Comparison of ENCODE assay signal across 18 cellular contexts in the genomic region with DNA sequence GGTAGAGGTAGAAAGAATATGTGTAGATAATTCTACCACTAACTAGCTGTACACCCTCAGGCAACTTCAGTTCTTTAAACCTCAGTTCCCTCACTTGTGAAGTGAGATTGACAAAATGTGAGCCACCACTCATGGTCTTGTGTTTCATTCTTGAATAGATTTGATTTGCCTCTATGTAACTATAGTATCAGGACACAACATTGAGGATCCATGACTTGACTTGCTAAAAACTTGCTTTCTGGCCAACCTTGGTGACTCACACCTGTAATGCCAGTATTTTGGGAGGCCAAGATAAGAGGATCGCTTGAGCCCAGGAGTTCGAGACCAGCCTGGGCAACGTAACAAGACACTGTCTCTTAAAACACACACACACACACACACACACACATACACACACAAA.
A peak's percentile ranks its signal among the peaks of the same experiment; 100 is the strongest.
DNase-seq lines count a peak whose midpoint lies in the region; ATAC-seq and TF ChIP-seq lines count a peak whose summit lies in the region.
"Had no signal": no experiment of that assay in that cellular context is flagged by ENCODE, and none has a peak within 500 bp of the region (broad histone marks: within the 10 kb centered on the region; RNA-seq: fewer than 3 reads in every experiment).

No MANE protein-coding gene starts in this region.

- TF ChIP-seq CTCF in left ventricle myocardium inferior (IDR thresholded peaks at IDR 0.05; ENCODE audit: borderline replicate concordance) = no peak
- no peak for TF ChIP-seq CTCF in epithelial cell of esophagus (IDR thresholded peaks at IDR 0.05; ENCODE audit: insufficient read depth, low read depth, low read length, missing control alignments)
- TF ChIP-seq CTCF in osteocyte (IDR thresholded peaks at IDR 0.05) = no peak
- TF ChIP-seq CTCF in CD14-positive monocyte (IDR thresholded peaks at IDR 0.05) = no peak

- intact Hi-C loops in left ventricle myocardium inferior (cut with micrococcal nuclease) (no loop called here), cardiac septum (cut with DNase I) (loop anchor here (2.0 to 10.0 kb wide), 2 partner anchors 60 to 272 kb away; no protein-coding TSS in a partner anchor), CD14-positive monocyte (cut with micrococcal nuclease) (no loop called here), head of caudate nucleus (cut with DNase I) (no loop called here)

- H3K4me3 ChIP-seq in left ventricle myocardium inferior (peak overlapping the region; percentile 68), epithelial cell of esophagus (ENCODE audit: low read length) (no peak overlapping the region)
- H3K4me3 ChIP-seq: smooth muscle cell had no signal

- H3K4me3 Mint-ChIP-seq in osteocyte (ENCODE audit: unreplicated experiment) = no peak overlapping the region
- H3K4me3 Mint-ChIP-seq in CD14-positive monocyte = no peak overlapping the region
- H3K4me3 Mint-ChIP-seq: activated CD8-positive, alpha-beta memory T cell treated with anti-CD3 and anti-CD28 coated beads, Interleukin-2, amount 10 ng/mL, durations not matched to agents 7 days and 5 days; CD8-positive, alpha-beta memory T cell; mesothelial cell of epicardium had no signal

- H3K9me3 ChIP-seq in left ventricle myocardium inferior (replicated peaks) = no peaks in the 10 kb centered on the region

- peaks cover 49% of the 10 kb centered on the region for H3K4me1 ChIP-seq in left ventricle myocardium inferior

- no peaks in the 10 kb centered on the region for H3K27me3 ChIP-seq in left ventricle myocardium inferior (ENCODE audit: low read depth)

- H3K4me1 Mint-ChIP-seq in osteocyte (ENCODE audit: unreplicated experiment) (peaks cover 32% of the 10 kb centered on the region), CD14-positive monocyte (no peaks in the 10 kb centered on the region)
- H3K4me1 Mint-ChIP-seq: activated CD8-positive, alpha-beta memory T cell treated with anti-CD3 and anti-CD28 coated beads, Interleukin-2, amount 10 ng/mL, durations not matched to agents 7 days and 5 days; CD8-positive, alpha-beta memory T cell had no signal

- H3K36me3 Mint-ChIP-seq in osteocyte (ENCODE audit: unreplicated experiment) (peaks cover 7% of the 10 kb centered on the region), CD14-positive monocyte (peaks cover 30 to 42% of the 10 kb centered on the region in 2 donors)

- H3K27me3 Mint-ChIP-seq in osteocyte (ENCODE audit: unreplicated experiment) = no peaks in the 10 kb centered on the region
- no peaks in the 10 kb centered on the region for H3K27me3 Mint-ChIP-seq in CD14-positive monocyte (ENCODE audit: low read depth in 3 of 3)
- H3K27me3 Mint-ChIP-seq: activated CD8-positive, alpha-beta memory T cell treated with anti-CD3 and anti-CD28 coated beads, Interleukin-2, amount 10 ng/mL, durations not matched to agents 7 days and 5 days; CD8-positive, alpha-beta memory T cell had no signal

- no peak for ATAC-seq in HG02870 (IDR thresholded peaks at IDR 0.05; ENCODE audit: unreplicated experiment)
- ATAC-seq: activated CD8-positive, alpha-beta memory T cell treated with anti-CD3 and anti-CD28 coated beads, Interleukin-2, amount 10 ng/mL, durations not matched to agents 7 days and 5 days; Panc1; stimulated activated naive CD8-positive, alpha-beta T cell treated with anti-CD3 and anti-CD28 coated beads, Interleukin-15, Interleukin-2, amounts not matched to agents 100 U/mL and 50 U/mL, for 24 hours had no signal

- DNase-seq in left ventricle myocardium inferior (no peak), cardiac septum (ENCODE audit: low spot score) (no peak), epithelial cell of esophagus (ENCODE audit: low read depth) (peak; percentile 67), osteocyte (ENCODE audit: extremely low spot score, unreplicated experiment) (no peak), CD14-positive monocyte (ENCODE audit: low spot score) (no peak), head of caudate nucleus (no peak), DMS114 treated with DMSO at 0.1 percent for 48 hours (lab: John Stamatoyannopoulos, UW; ENCODE audit: unreplicated experiment) (no peak)
- DNase-seq: activated CD8-positive, alpha-beta memory T cell treated with anti-CD3 and anti-CD28 coated beads, Interleukin-2, amount 10 ng/mL, durations not matched to agents 7 days and 5 days; activated gamma-delta T cell treated with Interleukin-2 at 50 U/mL for 16 hours; CD8-positive, alpha-beta memory T cell; effector CD4-positive, alpha-beta T cell; NCI-H2029 treated with DMSO at 0.1 percent for 48 hours; NCI-H526 treated with DMSO at 0.1 percent for 48 hours; stimulated activated naive CD8-positive, alpha-beta T cell treated with anti-CD3 and anti-CD28 coated beads, Interleukin-15, Interleukin-2, amounts not matched to agents 100 U/mL and 50 U/mL, for 24 hours had no signal

- H3K36me3 ChIP-seq in left ventricle myocardium inferior = peaks cover 22% of the 10 kb centered on the region

- peak overlapping the region; percentile 81 for H3K27ac ChIP-seq in left ventricle myocardium inferior (replicated peaks)

- H3K27ac Mint-ChIP-seq in osteocyte (ENCODE audit: unreplicated experiment) = peak overlapping the region; percentile 14
- no peak overlapping the region for H3K27ac Mint-ChIP-seq in CD14-positive monocyte
- H3K27ac Mint-ChIP-seq: activated CD8-positive, alpha-beta memory T cell treated with anti-CD3 and anti-CD28 coated beads, Interleukin-2, amount 10 ng/mL, durations not matched to agents 7 days and 5 days; mesothelial cell of epicardium had no signal

- H3K9me3 Mint-ChIP-seq in osteocyte (ENCODE audit: unreplicated experiment) (no peaks in the 10 kb centered on the region), CD14-positive monocyte (no peaks in the 10 kb centered on the region)
- H3K9me3 Mint-ChIP-seq: CD8-positive, alpha-beta memory T cell had no signal
